24 cellular contexts compared by ENCODE assay signal in genomic region chr7:138892016-138892630, GRCh38.
DNase-seq lines count a peak whose midpoint lies in the region; FAIRE-seq and TF ChIP-seq lines count a peak whose summit lies in the region.
"Had no signal": no experiment of that assay in that cellular context is flagged by ENCODE, and none has a peak within 500 bp of the region (broad histone marks: within the 10 kb centered on the region; RNA-seq: fewer than 3 reads in every experiment).

No MANE protein-coding gene starts in this region.

- intact Hi-C loops in Caco-2 (cut with micrococcal nuclease; ENCODE audit: unreplicated experiment) (no loop called here), endothelial cell of umbilical vein (cut with micrococcal nuclease) (no loop called here)

- dilution Hi-C loops in endothelial cell of umbilical vein (cut with MboI; ENCODE audit: extremely low pct_ligation_motif_present, low sequenced_read_pairs): no loop called here

- H3K4me1 ChIP-seq in Caco-2 (peaks cover 6% of the 10 kb centered on the region; the same call in 1 of the 2 replicates), endothelial cell of umbilical vein (ENCODE audit: control insufficient read depth, extremely low read depth, insufficient read depth, low read length) (no peaks in the 10 kb centered on the region), Peyer's patch (no peaks in the 10 kb centered on the region)
- H3K4me1 ChIP-seq: breast epithelium, testis had no signal

- H3K36me3 ChIP-seq in Caco-2 (ENCODE audit: control insufficient read depth, insufficient read depth, low read length) (no peaks in the 10 kb centered on the region; the same call in 1 of the 2 replicates), endothelial cell of umbilical vein (ENCODE audit: control insufficient read depth in 2 of 2, extremely low read depth in 1 of 2, insufficient read depth in 2 of 2, low read length in 2 of 2) (peaks cover 0 to 2% of the 10 kb centered on the region in 2 experiments), Peyer's patch (no peaks in the 10 kb centered on the region)
- H3K36me3 ChIP-seq: breast epithelium had no signal

- no peak overlapping the region for H3K9ac ChIP-seq in endothelial cell of umbilical vein (replicated peaks; ENCODE audit: extremely low read depth, insufficient read depth, low read length)

- TF ChIP-seq POLR2A in endothelial cell of umbilical vein (IDR thresholded peaks at IDR 0.05; ENCODE audit: low read depth, low read length) (no peak), Peyer's patch (IDR thresholded peaks at IDR 0.05) (no peak), erythroblast (IDR thresholded peaks at IDR 0.05; ENCODE audit: low read length) (no peak)

- H3K27ac ChIP-seq in endothelial cell of umbilical vein (ENCODE audit: insufficient read depth, low read depth, low read length) (no peak overlapping the region), Peyer's patch (no peak overlapping the region)
- H3K27ac ChIP-seq: coronary artery, testis had no signal

- no peaks in the 10 kb centered on the region for H3K27me3 ChIP-seq in Caco-2 (replicated peaks; ENCODE audit: control insufficient read depth, insufficient read depth, low read length)
- H3K27me3 ChIP-seq in endothelial cell of umbilical vein (ENCODE audit: control insufficient read depth in 2 of 2, insufficient read depth in 2 of 2, low read length in 2 of 2): no peaks in the 10 kb centered on the region
- no peaks in the 10 kb centered on the region for H3K27me3 ChIP-seq in Peyer's patch
- H3K27me3 ChIP-seq: breast epithelium, testis had no signal

- H3K4me3 Mint-ChIP-seq in Caco-2 (ENCODE audit: unreplicated experiment) (no peak overlapping the region), nephron (peak overlapping the region in 1 of 3 experiments; percentile 3)
- H3K4me3 Mint-ChIP-seq: activated CD4-positive, alpha-beta T cell treated with anti-CD3 and anti-CD28 coated beads, Interleukin-2, amount 10 ng/mL, durations not matched to agents 7 days and 5 days; activated CD8-positive, alpha-beta memory T cell treated with anti-CD3 and anti-CD28 coated beads, Interleukin-2, amount 10 ng/mL, durations not matched to agents 7 days and 5 days; activated T-cell treated with anti-CD3 and anti-CD28 coated beads, Interleukin-2, amount 50 U/mL, for 72 hours; CD14-positive monocyte; effector memory CD8-positive, alpha-beta T cell had no signal

- H3K4me3 ChIP-seq in Caco-2 (ENCODE audit: low read depth, low read length): no peak overlapping the region
- H3K4me3 ChIP-seq in endothelial cell of umbilical vein (replicated peaks in 1 of 3; ENCODE audit: insufficient read depth in 1 of 3, low read depth in 1 of 3, low read length in 3 of 3): no peak overlapping the region
- H3K4me3 ChIP-seq in Peyer's patch: no peak overlapping the region
- H3K4me3 ChIP-seq: breast epithelium, coronary artery, testis had no signal

- H3K27me3 Mint-ChIP-seq in Caco-2 (ENCODE audit: insufficient read depth, unreplicated experiment): no peaks in the 10 kb centered on the region
- peaks cover 5% of the 10 kb centered on the region for H3K27me3 Mint-ChIP-seq in nephron (ENCODE audit: low read depth)

- TF ChIP-seq CTCF in Caco-2 (IDR thresholded peaks at IDR 0.05; ENCODE audit: insufficient read depth in 1 of 2, low read depth in 1 of 2, low read length in 1 of 2, severe bottlenecking in 1 of 2, unreplicated experiment in 1 of 2): no peak
- TF ChIP-seq CTCF in endothelial cell of umbilical vein (IDR thresholded peaks at IDR 0.05; ENCODE audit: extremely low read depth in 1 of 2, insufficient read depth in 1 of 2, low read depth in 1 of 2, low read length in 2 of 2): no peak
- no peak for TF ChIP-seq CTCF in nephron (IDR thresholded peaks at IDR 0.05; ENCODE audit: unreplicated experiment in 3 of 3)
- no peak for TF ChIP-seq CTCF in Peyer's patch (IDR thresholded peaks at IDR 0.05)

- no peaks in the 10 kb centered on the region for H3K79me2 ChIP-seq in endothelial cell of umbilical vein (ENCODE audit: control insufficient read depth, insufficient read depth, low read length)

- peak; percentile 28 for FAIRE-seq in endothelial cell of umbilical vein (lab: Jason Lieb, UNC)
- FAIRE-seq: keratinocyte had no signal

- peak overlapping the region; percentile 34 for H3K27ac Mint-ChIP-seq in Caco-2 (ENCODE audit: unreplicated experiment)
- peak overlapping the region; percentile 84 to 95 (median 94) for H3K27ac Mint-ChIP-seq in nephron
- H3K27ac Mint-ChIP-seq: activated CD8-positive, alpha-beta memory T cell treated with anti-CD3 and anti-CD28 coated beads, Interleukin-2, amount 10 ng/mL, durations not matched to agents 7 days and 5 days; activated T-cell treated with anti-CD3 and anti-CD28 coated beads, Interleukin-2, amount 50 U/mL, for 72 hours; CD14-positive monocyte; effector memory CD8-positive, alpha-beta T cell had no signal

- no peaks in the 10 kb centered on the region for H3K9me3 Mint-ChIP-seq in Caco-2 (ENCODE audit: unreplicated experiment)
- no peaks in the 10 kb centered on the region for H3K9me3 Mint-ChIP-seq in nephron
- H3K9me3 Mint-ChIP-seq: activated CD4-positive, alpha-beta T cell treated with anti-CD3 and anti-CD28 coated beads, Interleukin-2, amount 10 ng/mL, durations not matched to agents 7 days and 5 days; activated T-cell treated with anti-CD3 and anti-CD28 coated beads, Interleukin-2, amount 50 U/mL, for 72 hours; CD14-positive monocyte; effector memory CD8-positive, alpha-beta T cell had no signal

- no peak overlapping the region for H2AFZ ChIP-seq in endothelial cell of umbilical vein (ENCODE audit: low read depth, low read length)

- H4K20me1 ChIP-seq in endothelial cell of umbilical vein (replicated peaks; ENCODE audit: control insufficient read depth, extremely low read depth, insufficient read depth, low read length): no peaks in the 10 kb centered on the region

- CTCF ChIA-PET in Caco-2 (lab: Charles Lee) (no interaction called here), endothelial cell of umbilical vein (lab: Charles Lee) (no interaction called here)

- BruUV-seq in Caco-2 (replicated peaks; lab: Mats Ljungman, UMichigan) (no TSS peak), endothelial cell of umbilical vein (replicated peaks; lab: Mats Ljungman, UMichigan) (no TSS peak)

- no peaks in the 10 kb centered on the region for H3K9me1 ChIP-seq in endothelial cell of umbilical vein (replicated peaks; ENCODE audit: control insufficient read depth, extremely low read depth, insufficient read depth, low read length)

- DNase-seq in Caco-2 (no peak), NCI-H748 (lab: John Stamatoyannopoulos, UW; ENCODE audit: unreplicated experiment) (peak; percentile 69), endothelial cell of umbilical vein (ENCODE audit: low read depth, low spot score) (peak; percentile 17), GM19238 (ENCODE audit: insufficient read length, low spot score) (no peak), Peyer's patch (no peak), erythroblast (lab: John Stamatoyannopoulos, UW) (no peak)
- no peak for DNase-seq in stimulated activated CD4-positive, alpha-beta T cell treated with anti-CD3 and anti-CD28 coated beads, Interleukin-4, amount 100 ng/mL, for 1 hour
- DNase-seq: activated CD4-positive, alpha-beta T cell treated with anti-CD3 and anti-CD28 coated beads, Interleukin-2, amount 10 ng/mL, durations not matched to agents 7 days and 5 days; activated CD8-positive, alpha-beta memory T cell treated with anti-CD3 and anti-CD28 coated beads, Interleukin-2, amount 10 ng/mL, durations not matched to agents 7 days and 5 days; activated naive CD4-positive, alpha-beta T cell treated with Interleukin-2 at 50 U/mL for 16 hours; activated T-cell treated with anti-CD3 and anti-CD28 coated beads, Interleukin-2, amount 50 U/mL, for 72 hours; effector memory CD8-positive, alpha-beta T cell; NCI-H1105 treated with DMSO at 0.1 percent for 48 hours; NCI-H2081 treated with DMSO at 0.1 percent for 48 hours; NCI-H510A; stimulated activated CD4-positive, alpha-beta T cell treated with anti-CD3 and anti-CD28 coated beads, Interleukin-4, amount 100 ng/mL, for 4 hours; stimulated activated naive CD4-positive, alpha-beta T cell treated with Interleukin-2 at 50 U/mL for 16 hours; T1000; testis had no signal

- POLR2A ChIA-PET in Caco-2 (lab: Charles Lee) (no interaction called here), endothelial cell of umbilical vein (lab: Charles Lee) (no interaction called here)

- H3K36me3 Mint-ChIP-seq in Caco-2 (ENCODE audit: insufficient read depth, unreplicated experiment): peaks cover 29% of the 10 kb centered on the region
- H3K36me3 Mint-ChIP-seq in nephron (ENCODE audit: low read depth): peaks cover 40% of the 10 kb centered on the region
- H3K36me3 Mint-ChIP-seq: activated CD8-positive, alpha-beta memory T cell treated with anti-CD3 and anti-CD28 coated beads, Interleukin-2, amount 10 ng/mL, durations not matched to agents 7 days and 5 days; CD14-positive monocyte had no signal

- no peak overlapping the region for H3K4me2 ChIP-seq in endothelial cell of umbilical vein (ENCODE audit: insufficient read depth, low read length)

- H3K4me1 Mint-ChIP-seq in Caco-2 (ENCODE audit: low read depth, unreplicated experiment) (peaks cover 25% of the 10 kb centered on the region), nephron (peaks cover 75% of the 10 kb centered on the region)
- H3K4me1 Mint-ChIP-seq: CD14-positive monocyte had no signal

- H3K9me3 ChIP-seq in Caco-2: no peaks in the 10 kb centered on the region
- no peaks in the 10 kb centered on the region for H3K9me3 ChIP-seq in endothelial cell of umbilical vein (replicated peaks; ENCODE audit: control insufficient read depth, insufficient read depth, low read length)
- no peaks in the 10 kb centered on the region for H3K9me3 ChIP-seq in Peyer's patch
- H3K9me3 ChIP-seq: breast epithelium, testis had no signal

TF ChIP-seq in endothelial cell of umbilical vein, 7 proteins besides CTCF, POLR2A, EP300 and RAD21:
- TF ChIP-seq EZH2 (IDR thresholded peaks at IDR 0.05; ENCODE audit: borderline replicate concordance, low read depth, low read length, severe bottlenecking) (no peak), POLR2AphosphoS5 (IDR thresholded peaks at IDR 0.05; ENCODE audit: insufficient read depth, low read depth, low read length) (no peak), GATA2 (IDR thresholded peaks at IDR 0.05; ENCODE audit: insufficient read depth, insufficient read length, low read depth, low read length) (no peak), FOS (IDR thresholded peaks at IDR 0.05; ENCODE audit: borderline replicate concordance, insufficient read depth, low read length) (no peak), MAX (IDR thresholded peaks at IDR 0.05; ENCODE audit: insufficient read depth, insufficient read length) (no peak), JUN (IDR thresholded peaks at IDR 0.05; ENCODE audit: borderline replicate concordance, insufficient read depth, insufficient read length, low read depth) (no peak), MYC (IDR thresholded peaks at IDR 0.05; ENCODE audit: low read depth, low read length) (no peak)

Comparison
In these comparisons a context has a peak if more than half of its experiments do, and no peak if none do; other contexts are left out.
1. DNase-seq: peak in NCI-H748 (single experiment) and endothelial cell of umbilical vein (single experiment); none in Caco-2 (0 of 2), GM19238 (single experiment), Peyer's patch (0 of 3), erythroblast (0 of 2) and stimulated activated CD4-positive, alpha-beta T cell treated with anti-CD3 and anti-CD28 coated beads, Interleukin-4, amount 100 ng/mL, for 1 hour (single experiment).